9 cellular contexts compared by ENCODE assay signal in genomic region chr2:119352357-119352756, GRCh38. TPM values are rescaled to one million over a fixed set of nuclear protein-coding genes. Genes with fewer than 3 reads are reported as not detected.
DNase-seq lines count a peak whose midpoint lies in the region; ATAC-seq and TF ChIP-seq lines count a peak whose summit lies in the region.
"Had no signal": no experiment of that assay in that cellular context is flagged by ENCODE, and none has a peak within 500 bp of the region (broad histone marks: within the 10 kb centered on the region; RNA-seq: fewer than 3 reads in every experiment).

No MANE protein-coding gene starts in this region.

- H3K27ac ChIP-seq in liver (ENCODE audit: low read depth in 1 of 2, low read length in 2 of 2) = peak overlapping the region in 1 of 2 donors; percentile 59

- no peaks in the 10 kb centered on the region for H3K36me3 ChIP-seq in liver (ENCODE audit: control insufficient read depth in 4 of 4, insufficient read depth in 3 of 4, low read depth in 1 of 4, low read length in 3 of 4)

- no peak overlapping the region for H3K4me3 ChIP-seq in liver (ENCODE audit: low read depth in 1 of 3, low read length in 3 of 3)
- H3K4me3 ChIP-seq: skin epidermis had no signal

- H3K4me1 ChIP-seq in liver (ENCODE audit: control insufficient read depth in 4 of 4, insufficient read depth in 4 of 4, low read length in 3 of 4) = peaks cover 0 to 9% (median 5%) of the 10 kb centered on the region in 4 donors

- H3K27me3 ChIP-seq in liver (ENCODE audit: control insufficient read depth in 4 of 4, insufficient read depth in 4 of 4, low read length in 3 of 4) = no peaks in the 10 kb centered on the region

- peak overlapping the region in 1 of 2 donors; percentile 12 for H3K9ac ChIP-seq in liver (ENCODE audit: low read depth in 1 of 2, low read length in 2 of 2)

- DNase-seq in NCI-H2171 treated with DMSO at 0.1 percent for 48 hours (lab: John Stamatoyannopoulos, UW) (peak; percentile 89), cerebellum (ENCODE audit: low spot score) (no peak), RKO (ENCODE audit: low spot score) (no peak), NCI-H1436 treated with DMSO at 0.1 percent for 48 hours (lab: John Stamatoyannopoulos, UW) (no peak)
- no peak for DNase-seq in stimulated activated CD4-positive, alpha-beta T cell treated with anti-CD3 and anti-CD28 coated beads, Interleukin-15, amount 100 ng/mL, for 24 hours

- H3K9me3 ChIP-seq in liver (ENCODE audit: control insufficient read depth in 4 of 4, low read length in 3 of 4) = no peaks in the 10 kb centered on the region

- no peak for TF ChIP-seq CTCF in liver (IDR thresholded peaks at IDR 0.05; ENCODE audit: low read depth, low read length, missing input control)

- peak; percentile 43 to 61 for TF ChIP-seq RAD21 in liver (IDR thresholded peaks at IDR 0.05)

- ATAC-seq in GM18873 (IDR thresholded peaks at IDR 0.05; ENCODE audit: low FRiP score, unreplicated experiment) = peak; percentile 95
- ATAC-seq in HG02678 (IDR thresholded peaks at IDR 0.05; ENCODE audit: unreplicated experiment) = peak; percentile 96

TF ChIP-seq in liver, 16 proteins besides CTCF, POLR2A, EP300 and RAD21:
- TF ChIP-seq FOXA1 (IDR thresholded peaks at IDR 0.05) = peak; percentile 100
- TF ChIP-seq HNF4G (IDR thresholded peaks at IDR 0.05) = peak; percentile 25
- TF ChIP-seq TAF1 (conservative IDR thresholded peaks at IDR 0.05) = peak; percentile 80
- peak; percentile 43 for TF ChIP-seq MAX (IDR thresholded peaks at IDR 0.05)
- peak; percentile 76 to 80 for TF ChIP-seq RXRA (IDR thresholded peaks at IDR 0.05)
- TF ChIP-seq FOXA2 (IDR thresholded peaks at IDR 0.05) = peak; percentile 100
- TF ChIP-seq JUND (IDR thresholded peaks at IDR 0.05) = peak; percentile 69 to 70
- TF ChIP-seq ATF3 (IDR thresholded peaks at IDR 0.05) = no peak
- no peak for TF ChIP-seq NR2F2 (IDR thresholded peaks at IDR 0.05)
- TF ChIP-seq GABPA (IDR thresholded peaks at IDR 0.05 in 1 of 2, conservative IDR thresholded peaks at IDR 0.05 in 1 of 2) = no peak
- TF ChIP-seq YY1 (IDR thresholded peaks at IDR 0.05) = peak; percentile 74
- no peak for TF ChIP-seq EGR1 (IDR thresholded peaks at IDR 0.05; ENCODE audit: low read depth in 2 of 2)
- TF ChIP-seq SP1 (IDR thresholded peaks at IDR 0.05) = peak; percentile 91
- no peak for TF ChIP-seq ZBTB33 (IDR thresholded peaks at IDR 0.05)
- peak; percentile 70 to 72 for TF ChIP-seq HNF4A (conservative IDR thresholded peaks at IDR 0.05)
- peak; percentile 86 for TF ChIP-seq REST (IDR thresholded peaks at IDR 0.05)

RNA-seq across cellular contexts. Expression of gene C2orf76, which starts 14.3 kb away (rescaled TPM):
- 1 to 10 TPM; 2.7 to 5.2 TPM for total RNA-seq in liver
- polyA plus RNA-seq in liver = 1 to 10 TPM; 3.9 to 6.3 TPM
- total RNA-seq in cerebellum = 13.2 TPM

RNA-seq across cellular contexts. Expression of gene DBI, which starts 14.4 kb away (rescaled TPM):
- total RNA-seq in liver (100 to 1,000 TPM; 134 to 187 TPM), cerebellum (47.8 TPM)
- polyA plus RNA-seq in liver = 100 to 1,000 TPM; 524 to 900 TPM
